ENCODE assay signal across 1 cellular context in the genomic region with DNA sequence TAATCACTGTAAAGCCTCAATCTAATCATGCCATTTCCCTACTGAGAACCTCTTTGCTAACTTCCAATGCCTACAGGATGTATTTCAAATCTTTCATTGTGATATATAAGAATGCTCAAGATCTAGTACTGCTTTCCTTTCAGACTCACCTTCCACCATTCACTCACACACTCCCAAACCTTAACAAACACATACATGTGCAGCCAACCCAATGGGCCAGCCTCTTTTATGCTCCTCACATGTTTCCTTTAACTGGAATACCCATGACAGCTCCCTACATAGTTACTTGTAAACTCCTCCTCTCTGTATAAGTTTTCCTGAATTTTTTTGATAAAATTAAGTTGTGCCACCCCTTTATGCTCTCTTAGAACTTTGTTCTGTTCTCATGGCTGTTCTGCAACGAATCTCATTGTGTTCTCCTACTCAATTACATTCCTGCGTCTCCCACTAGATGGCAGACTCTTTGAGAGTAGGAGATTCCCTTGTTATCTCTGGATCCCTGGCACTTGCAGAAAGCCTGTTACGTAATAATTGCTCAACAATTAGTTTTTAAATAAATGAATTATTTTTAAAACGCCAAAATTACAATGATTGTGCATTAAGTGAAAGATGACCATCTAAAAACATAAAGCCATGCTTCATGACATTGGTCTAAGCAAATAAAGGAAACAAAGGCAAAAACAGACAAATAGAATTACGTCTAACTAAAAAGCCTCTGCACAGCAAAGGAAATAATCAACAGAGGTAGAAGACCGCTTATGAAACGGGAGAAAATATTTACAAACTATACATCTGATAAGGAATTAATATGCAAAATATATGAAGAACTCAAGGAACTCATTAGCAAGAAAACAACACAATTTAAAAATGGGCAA.
TF ChIP-seq lines count a peak whose summit lies in the region.

No MANE protein-coding gene starts in this region.

TF ChIP-seq in IMR-90, 13 proteins besides CTCF, POLR2A, EP300 and RAD21:
- peak; percentile 92 for TF ChIP-seq CEBPB (IDR thresholded peaks at IDR 0.05; ENCODE audit: low read depth, low read length)
- peak; percentile 57 for TF ChIP-seq SMC3 (IDR thresholded peaks at IDR 0.05; ENCODE audit: low read depth, low read length)
